21 cellular contexts compared by ENCODE assay signal in the genomic region with DNA sequence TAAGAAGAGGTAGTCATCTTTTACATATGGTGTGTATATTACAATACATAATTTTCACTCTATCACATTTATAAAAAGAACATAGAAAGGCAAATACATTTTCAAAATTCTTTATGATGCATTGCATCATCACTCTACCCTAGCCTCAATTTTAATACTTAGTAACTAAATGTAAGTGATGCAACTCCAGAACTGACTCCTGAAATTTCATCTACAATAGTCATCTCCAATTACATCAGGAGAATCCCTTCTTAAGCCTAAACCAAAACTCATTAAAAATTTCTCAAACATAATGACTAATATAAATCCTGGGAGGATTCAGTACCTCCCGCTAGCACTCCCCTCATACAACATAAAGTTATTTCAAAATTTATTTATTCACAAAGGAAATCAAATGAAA. TPM values are rescaled to one million over a fixed set of nuclear protein-coding genes. Genes with fewer than 3 reads are reported as not detected.
DNase-seq lines count a peak whose midpoint lies in the region; ATAC-seq and TF ChIP-seq lines count a peak whose summit lies in the region.
"Had no signal": no experiment of that assay in that cellular context is flagged by ENCODE, and none has a peak within 500 bp of the region (broad histone marks: within the 10 kb centered on the region; RNA-seq: fewer than 3 reads in every experiment).

No MANE protein-coding gene starts in this region.

- H2AFZ ChIP-seq in HCT116 (ENCODE audit: low read depth, low read length, poor library complexity, severe bottlenecking) = no peak overlapping the region
- H2AFZ ChIP-seq: neural progenitor cell had no signal

- TF ChIP-seq EP300 in esophagus muscularis mucosa (IDR thresholded peaks at IDR 0.05) = no peak

- H3K27me3 ChIP-seq in HCT116 (ENCODE audit: insufficient read depth, low read length) = no peaks in the 10 kb centered on the region
- no peaks in the 10 kb centered on the region for H3K27me3 ChIP-seq in esophagus muscularis mucosa
- H3K27me3 ChIP-seq: brain microvascular endothelial cell, neural progenitor cell, uterus had no signal

- BruUV-seq in HCT116 (replicated peaks; lab: Mats Ljungman, UMichigan) = no TSS peak

- RAD21 ChIA-PET in HCT116 (lab: Charles Lee; ENCODE audit: low non-redundant PET in 1 of 2, low total read pairs in 2 of 2, uncharacterized antibody in 2 of 2, unreplicated experiment in 2 of 2) = no interaction called here

- H3K4me2 ChIP-seq in HCT116 (ENCODE audit: low read length) = no peak overlapping the region
- H3K4me2 ChIP-seq: KMS-11, neural progenitor cell had no signal

- ATAC-seq in HCT116 (no peak), GM21825 (IDR thresholded peaks at IDR 0.05; ENCODE audit: unreplicated experiment) (no peak), GM18861 (IDR thresholded peaks at IDR 0.05; ENCODE audit: unreplicated experiment) (no peak), HG03460 (IDR thresholded peaks at IDR 0.05; ENCODE audit: unreplicated experiment) (no peak)
- ATAC-seq: activated naive CD4-positive, alpha-beta T cell treated with anti-CD3 and anti-CD28 coated beads, Interleukin-2, amount 50 U/mL, for 72 hours; CD8-positive, alpha-beta T cell; mucosa of descending colon had no signal

- 100% methylated on average over 1 of the region's 1 CpG for whole genome bisulfite sequencing in esophagus muscularis mucosa

- CTCF ChIA-PET in AG04449 (lab: Yijun Ruan, JAX) (no interaction called here), HCT116 (lab: Charles Lee) (no interaction called here)

- H4K20me1 ChIP-seq in HCT116 (ENCODE audit: insufficient read depth) = no peaks in the 10 kb centered on the region

- no peak overlapping the region for H3K27ac ChIP-seq in HCT116 (ENCODE audit: low read depth, low read length)
- H3K27ac ChIP-seq in esophagus muscularis mucosa (replicated peaks in 1 of 4) = no peak overlapping the region
- H3K27ac ChIP-seq: brain microvascular endothelial cell, KMS-11, neural progenitor cell, uterus had no signal

- H3K4me3 ChIP-seq in AG04449 (ENCODE audit: low read depth, low read length) (no peak overlapping the region), HCT116 (replicated peaks in 1 of 2; ENCODE audit: low read depth in 1 of 2, low read length in 2 of 2) (no peak overlapping the region), esophagus muscularis mucosa (no peak overlapping the region)
- H3K4me3 ChIP-seq: mucosa of descending colon, neural progenitor cell, uterus had no signal

- H3K79me2 ChIP-seq in HCT116 (ENCODE audit: insufficient read depth, low read length) = peaks cover 60% of the 10 kb centered on the region

- TF ChIP-seq CTCF in AG04449 (IDR thresholded peaks at IDR 0.05; ENCODE audit: insufficient read depth, low read length, missing control alignments) (no peak), HCT116 (IDR thresholded peaks at IDR 0.05 in 2 of 3, conservative IDR thresholded peaks at IDR 0.05 in 1 of 3; ENCODE audit: borderline replicate concordance in 1 of 3, insufficient read depth in 1 of 3, low read depth in 2 of 3, low read length in 2 of 3) (no peak), esophagus muscularis mucosa (IDR thresholded peaks at IDR 0.05) (no peak)

- no peaks in the 10 kb centered on the region for H3K4me1 ChIP-seq in HCT116 (ENCODE audit: control insufficient read depth in 1 of 2, insufficient read depth in 2 of 2, low read length in 2 of 2)
- no peaks in the 10 kb centered on the region for H3K4me1 ChIP-seq in esophagus muscularis mucosa
- H3K4me1 ChIP-seq: neural progenitor cell, uterus had no signal

- POLR2A ChIA-PET in AG04449 (lab: Yijun Ruan, JAX) = no interaction called here
- POLR2A ChIA-PET in HCT116 (lab: Charles Lee) = no interaction called here

- TF ChIP-seq RAD21 in HCT116 (IDR thresholded peaks at IDR 0.05; ENCODE audit: low read depth) = no peak

- no peaks in the 10 kb centered on the region for H3K9me2 ChIP-seq in HCT116 (ENCODE audit: insufficient read depth)

- no peak for TF ChIP-seq POLR2A in HCT116 (IDR thresholded peaks at IDR 0.05; ENCODE audit: borderline replicate concordance, extremely low read depth, insufficient read depth, insufficient read length)
- TF ChIP-seq POLR2A in esophagus muscularis mucosa (IDR thresholded peaks at IDR 0.05; ENCODE audit: low read depth) = no peak

- H3K36me3 ChIP-seq in HCT116 (ENCODE audit: control insufficient read depth in 1 of 2, insufficient read depth in 2 of 2, low read length in 2 of 2) (peaks cover 16 to 22% of the 10 kb centered on the region in 2 experiments), esophagus muscularis mucosa (peaks cover 20 to 43% (median 29%) of the 10 kb centered on the region in 4 donors)

- H3K9ac ChIP-seq in HCT116 (ENCODE audit: low read length) = no peak overlapping the region
- H3K9ac ChIP-seq: KMS-11, neural progenitor cell had no signal

- intact Hi-C loops in HCT116 (cut with micrococcal nuclease) = no loop called here
- intact Hi-C loops in esophagus muscularis mucosa (cut with DNase I) = no loop called here

- DNase-seq in AG04449 (ENCODE audit: low read depth, low spot score) = peak; percentile 23
- DNase-seq in HCT116 (ENCODE audit: low read depth, low spot score) = no peak
- peak; percentile 85 for DNase-seq in amniotic epithelial cell (ENCODE audit: low read depth)
- peak; percentile 65 for DNase-seq in fibroblast of the conjunctiva (ENCODE audit: low read depth)
- DNase-seq in esophagus muscularis mucosa (ENCODE audit: extremely low spot score) = no peak
- DNase-seq: activated CD4-positive, CD25-positive, alpha-beta regulatory T cell; activated CD8-positive, alpha-beta memory T cell treated with anti-CD3 and anti-CD28 coated beads for 24 hours; brain microvascular endothelial cell; CD8-positive, alpha-beta T cell; DMS53; mucosa of descending colon; NCI-H1417; NCI-H2171 treated with DMSO at 0.1 percent for 48 hours; NCI-H748 treated with DMSO at 0.1 percent for 48 hours; uterus had no signal

- H3K9me3 ChIP-seq in HCT116 (ENCODE audit: control insufficient read depth in 1 of 2, insufficient read depth in 1 of 2, low read depth in 1 of 2, low read length in 2 of 2) (no peaks in the 10 kb centered on the region), esophagus muscularis mucosa (no peaks in the 10 kb centered on the region)
- H3K9me3 ChIP-seq: mucosa of descending colon, uterus had no signal

TF ChIP-seq in HCT116, 20 proteins besides CTCF, POLR2A, EP300 and RAD21:
- TF ChIP-seq CEBPB (IDR thresholded peaks at IDR 0.05; ENCODE audit: low read depth) (0 out of 2 replicates have a peak, but pooled peaks have one; percentile 20), SIN3A (IDR thresholded peaks at IDR 0.05; ENCODE audit: low read depth) (no peak)
- TF ChIP-seq, protein P1, sequence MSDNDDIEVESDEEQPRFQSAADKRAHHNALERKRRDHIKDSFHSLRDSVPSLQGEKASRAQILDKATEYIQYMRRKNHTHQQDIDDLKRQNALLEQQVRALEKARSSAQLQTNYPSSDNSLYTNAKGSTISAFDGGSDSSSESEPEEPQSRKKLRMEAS (IDR thresholded peaks at IDR 0.05) = no peak

RNA-seq across cellular contexts. Expression of a gene that starts 15.9 kb away (rescaled TPM):
- total RNA-seq in HCT116 (2021; ENCODE audit: unreplicated experiment) (39.6 TPM), esophagus muscularis mucosa (10 to 100 TPM; 29.0 to 39.5 (median 31.3) TPM)
- polyA plus RNA-seq in HCT116 (2012) = 13.0 and 16.4 TPM in 2 replicates

Comparison
In these comparisons a context has a peak if more than half of its experiments do, and no peak if none do; other contexts are left out.
1. DNase-seq: peak in AG04449 (single experiment), amniotic epithelial cell (single experiment) and fibroblast of the conjunctiva (single experiment); none in HCT116 (single experiment) and esophagus muscularis mucosa (single experiment).